ENCODE assay signal across 20 cellular contexts in the genomic region with DNA sequence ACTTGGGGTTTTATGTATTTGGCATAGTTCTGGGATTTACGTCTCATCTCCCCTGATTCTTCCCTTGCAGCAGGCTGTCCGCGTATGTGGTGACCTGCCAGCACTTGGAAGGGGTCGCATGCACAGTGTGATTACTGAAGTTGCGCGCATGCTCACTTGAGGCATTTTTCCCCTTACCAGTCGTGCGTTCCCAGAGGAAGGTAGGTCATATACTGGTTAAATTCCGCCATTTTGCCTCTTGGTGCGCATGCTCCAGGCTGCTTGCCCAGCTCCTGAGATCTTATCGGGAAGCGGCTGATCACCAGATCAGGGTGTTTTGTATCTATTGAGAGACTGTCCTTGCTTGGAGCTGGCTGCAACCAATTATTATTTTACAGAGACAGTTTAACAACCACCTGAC. TPM values are rescaled to one million over a fixed set of nuclear protein-coding genes. Genes with fewer than 3 reads are reported as not detected.
DNase-seq lines count a peak whose midpoint lies in the region; ATAC-seq and TF ChIP-seq lines count a peak whose summit lies in the region.
"Had no signal": no experiment of that assay in that cellular context is flagged by ENCODE, and none has a peak within 500 bp of the region (broad histone marks: within the 10 kb centered on the region; RNA-seq: fewer than 3 reads in every experiment).

No MANE protein-coding gene starts in this region.

- no peaks in the 10 kb centered on the region for H3K36me3 Mint-ChIP-seq in Caco-2 (ENCODE audit: insufficient read depth, unreplicated experiment)
- H3K36me3 Mint-ChIP-seq in activated naive CD8-positive, alpha-beta T cell treated with anti-CD3 and anti-CD28 coated beads, Interleukin-2, amount 50 U/mL, for 24 hours (ENCODE audit: low read depth), result peaks cover 5% of the 10 kb centered on the region

- BruUV-seq in Caco-2 (replicated peaks; lab: Mats Ljungman, UMichigan), result no TSS peak

- no peak for TF ChIP-seq POLR2A in esophagus squamous epithelium (IDR thresholded peaks at IDR 0.05)

- H3K27me3 Mint-ChIP-seq in Caco-2 (ENCODE audit: insufficient read depth, unreplicated experiment), result no peaks in the 10 kb centered on the region
- no peaks in the 10 kb centered on the region for H3K27me3 Mint-ChIP-seq in activated naive CD8-positive, alpha-beta T cell treated with anti-CD3 and anti-CD28 coated beads, Interleukin-2, amount 50 U/mL, for 24 hours

- H3K27me3 ChIP-seq in Caco-2 (replicated peaks; ENCODE audit: control insufficient read depth, insufficient read depth, low read length) (no peaks in the 10 kb centered on the region), neutrophil (no peaks in the 10 kb centered on the region), esophagus squamous epithelium (peaks cover 0 to 12% (median 0%) of the 10 kb centered on the region in 4 donors)
- H3K27me3 ChIP-seq: BE2C had no signal

- no peaks in the 10 kb centered on the region for H3K36me3 ChIP-seq in Caco-2 (ENCODE audit: control insufficient read depth, insufficient read depth, low read length)
- H3K36me3 ChIP-seq in neutrophil, result peaks cover 40% of the 10 kb centered on the region
- no peaks in the 10 kb centered on the region for H3K36me3 ChIP-seq in esophagus squamous epithelium
- H3K36me3 ChIP-seq: BE2C had no signal

- 80 to 90% methylated on average over 7 to 12 of the region's 12 CpGs for WGBS in esophagus squamous epithelium, 2 donors

- CTCF ChIA-PET in Caco-2 (lab: Charles Lee), result interaction anchor here (1.6 kb wide), 1 partner anchor 100 kb away, joined by 9 read pairs; no protein-coding TSS in a partner anchor

- peaks cover 8% of the 10 kb centered on the region for H3K9me3 Mint-ChIP-seq in Caco-2 (ENCODE audit: unreplicated experiment)
- no peaks in the 10 kb centered on the region for H3K9me3 Mint-ChIP-seq in activated naive CD8-positive, alpha-beta T cell treated with anti-CD3 and anti-CD28 coated beads, Interleukin-2, amount 50 U/mL, for 24 hours

- DNase-seq in Caco-2 (no peak), islet precursor cell (peak; percentile 51), DMS114 treated with DMSO at 0.1 percent for 48 hours (lab: John Stamatoyannopoulos, UW; ENCODE audit: unreplicated experiment) (no peak), AG20443 (ENCODE audit: low spot score) (no peak), NOMO-1 treated with dmso at 0.1 percent for 144 hours (lab: John Stamatoyannopoulos, UW; ENCODE audit: unreplicated experiment) (no peak), esophagus squamous epithelium (lab: John Stamatoyannopoulos, UW) (no peak)
- no peak for DNase-seq in activated naive CD8-positive, alpha-beta T cell treated with anti-CD3 and anti-CD28 coated beads, Interleukin-2, amount 50 U/mL, for 24 hours
- DNase-seq: BE2C, DMS 273 treated with DMSO at 0.1 percent for 48 hours, DND-41, Kasumi-1, NCI-H1694, NCI-H2081 treated with DMSO at 0.1 percent for 48 hours, NCI-H2171 treated with DMSO at 0.1 percent for 48 hours, NCI-H446 treated with DMSO at 0.1 percent for 48 hours, NCI-H526 treated with DMSO at 0.1 percent for 48 hours, Right ventricle myocardium superior had no signal

- peak overlapping the region; percentile 98 for H3K27ac ChIP-seq in neutrophil
- H3K27ac ChIP-seq in esophagus squamous epithelium, result peak overlapping the region in 1 of 4 donors; percentile 38
- H3K27ac ChIP-seq: A549 had no signal

- H3K4me3 ChIP-seq in Caco-2 (ENCODE audit: low read depth, low read length) (no peak overlapping the region), neutrophil (ENCODE audit: low read depth in 1 of 2, low read length in 1 of 2) (no peak overlapping the region), esophagus squamous epithelium (no peak overlapping the region)
- H3K4me3 ChIP-seq: A549, GM12878 had no signal

- no peak for ATAC-seq in activated naive CD8-positive, alpha-beta T cell treated with anti-CD3 and anti-CD28 coated beads, Interleukin-2, amount 50 U/mL, for 24 hours
- ATAC-seq: A549, GM12878 had no signal

- H3K9me3 ChIP-seq in Caco-2 (no peaks in the 10 kb centered on the region), neutrophil (no peaks in the 10 kb centered on the region), esophagus squamous epithelium (no peaks in the 10 kb centered on the region)
- H3K9me3 ChIP-seq: A549, BE2C had no signal

- TF ChIP-seq CTCF in Caco-2 (IDR thresholded peaks at IDR 0.05; ENCODE audit: insufficient read depth in 1 of 2, low read depth in 1 of 2, low read length in 1 of 2, severe bottlenecking in 1 of 2, unreplicated experiment in 1 of 2), result no peak
- TF ChIP-seq CTCF in neutrophil (IDR thresholded peaks at IDR 0.05), result no peak
- no peak for TF ChIP-seq CTCF in esophagus squamous epithelium (IDR thresholded peaks at IDR 0.05)

- peaks cover 55% of the 10 kb centered on the region for H3K4me1 ChIP-seq in Caco-2
- H3K4me1 ChIP-seq in neutrophil (ENCODE audit: control insufficient read depth in 1 of 2, insufficient read depth in 1 of 2, low read depth in 1 of 2, low read length in 1 of 2), result peaks cover 27 to 33% of the 10 kb centered on the region in 2 experiments
- peaks cover 0 to 24% (median 11%) of the 10 kb centered on the region in 3 donors for H3K4me1 ChIP-seq in esophagus squamous epithelium
- H3K4me1 ChIP-seq: A549, BE2C had no signal

- H3K4me1 Mint-ChIP-seq in Caco-2 (ENCODE audit: low read depth, unreplicated experiment), result peaks cover 50% of the 10 kb centered on the region
- peaks cover 25% of the 10 kb centered on the region for H3K4me1 Mint-ChIP-seq in activated naive CD8-positive, alpha-beta T cell treated with anti-CD3 and anti-CD28 coated beads, Interleukin-2, amount 50 U/mL, for 24 hours

- H3K4me3 Mint-ChIP-seq in Caco-2 (ENCODE audit: unreplicated experiment), result no peak overlapping the region
- H3K4me3 Mint-ChIP-seq in activated naive CD8-positive, alpha-beta T cell treated with anti-CD3 and anti-CD28 coated beads, Interleukin-2, amount 50 U/mL, for 24 hours, result no peak overlapping the region

- POLR2A ChIA-PET in Caco-2 (lab: Charles Lee), result no interaction called here

- H3K27ac Mint-ChIP-seq in Caco-2 (ENCODE audit: unreplicated experiment), result peak overlapping the region; percentile 87
- H3K27ac Mint-ChIP-seq in activated naive CD8-positive, alpha-beta T cell treated with anti-CD3 and anti-CD28 coated beads, Interleukin-2, amount 50 U/mL, for 24 hours, result peak overlapping the region; percentile 24

- intact Hi-C loops in Caco-2 (cut with micrococcal nuclease; ENCODE audit: unreplicated experiment) (no loop called here), esophagus squamous epithelium (cut with DNase I) (no loop called here)

RNA-seq across cellular contexts. Expression of a gene that starts 56.5 kb away (rescaled TPM):
- total RNA-seq in Caco-2 (2022) (19.3 and 20.2 TPM in 2 replicates), esophagus squamous epithelium (10 to 100 TPM; 25.5 to 33.0 (median 29.7) TPM)
